In genomic region chr7:38363379-38363778, GRCh38 we compare ENCODE assay signal across 8 cellular contexts.
DNase-seq lines count a peak whose midpoint lies in the region; ATAC-seq, FAIRE-seq and TF ChIP-seq lines count a peak whose summit lies in the region.
"Not testable (repeated sequence)": the region's sequence is repeated elsewhere in the genome, so short reads cannot be mapped to it uniquely, and the experiment has no call there.

No MANE protein-coding gene starts in this region.

- peaks cover 83% of the 10 kb centered on the region for H3K4me1 Mint-ChIP-seq in CD4-positive, alpha-beta T cell (ENCODE audit: low read depth)
- peaks cover 57% of the 10 kb centered on the region for H3K4me1 Mint-ChIP-seq in T-helper 2 cell treated with Interferon-gamma antibody and Interleukin-4, amounts not matched to agents 5 μg/mL and 100 μg/mL, for 36 hours (ENCODE audit: low read depth)
- H3K4me1 Mint-ChIP-seq in memory B cell = peaks cover 48% of the 10 kb centered on the region

- peak overlapping the region; percentile 94 for H3K27ac Mint-ChIP-seq in CD4-positive, alpha-beta T cell
- peak overlapping the region; percentile 92 for H3K27ac Mint-ChIP-seq in T-helper 2 cell treated with Interferon-gamma antibody and Interleukin-4, amounts not matched to agents 5 μg/mL and 100 μg/mL, for 36 hours
- peak overlapping the region; percentile 89 for H3K27ac Mint-ChIP-seq in memory B cell

- POLR2A ChIA-PET in CD4-positive, alpha-beta T cell (lab: Charles Lee) = interaction anchor here (1.0 kb wide), 1 partner anchor 19 kb away, joined by 3 read pairs; no protein-coding TSS in a partner anchor
- POLR2A ChIA-PET in endothelial cell of umbilical vein (lab: Charles Lee) = not testable (repeated sequence)

- H4K20me1 ChIP-seq in endothelial cell of umbilical vein (replicated peaks; ENCODE audit: control insufficient read depth, extremely low read depth, insufficient read depth, low read length) = not testable (repeated sequence)

- H3K27me3 ChIP-seq in CD4-positive, alpha-beta T cell (ENCODE audit: control insufficient read depth, insufficient read depth, low read length); endothelial cell of umbilical vein (ENCODE audit: control insufficient read depth in 2 of 2, insufficient read depth in 2 of 2, low read length in 2 of 2): not testable (repeated sequence)

- H3K36me3 ChIP-seq in endothelial cell of umbilical vein (ENCODE audit: control insufficient read depth in 2 of 2, extremely low read depth in 1 of 2, insufficient read depth in 2 of 2, low read length in 2 of 2) = not testable (repeated sequence)

- dilution Hi-C loops in endothelial cell of umbilical vein (cut with MboI; ENCODE audit: extremely low pct_ligation_motif_present, low sequenced_read_pairs) = not testable (repeated sequence)

- H2AFZ ChIP-seq in endothelial cell of umbilical vein (ENCODE audit: low read depth, low read length) = not testable (repeated sequence)

- DNase-seq in CD4-positive, alpha-beta T cell = peak; percentile 59 to 77 (median 70)
- DNase-seq in H54 (ENCODE audit: insufficient read length, low spot score) (peak; percentile 50), NCI-H2196 (lab: John Stamatoyannopoulos, UW; ENCODE audit: unreplicated experiment) (peak; percentile 2), activated gamma-delta T cell (lab: John Stamatoyannopoulos, UW) (peak; percentile 43), memory B cell (ENCODE audit: low spot score in 2 of 2) (peak; percentile 43 to 62)
- DNase-seq in T-helper 2 cell treated with Interferon-gamma antibody and Interleukin-4, amounts not matched to agents 5 μg/mL and 100 μg/mL, for 36 hours (ENCODE audit: low spot score) = peak; percentile 62
- not testable (repeated sequence) for DNase-seq in endothelial cell of umbilical vein (ENCODE audit: low read depth, low spot score)
- peak; percentile 50 for DNase-seq in stimulated activated CD8-positive, alpha-beta memory T cell treated with anti-CD3 and anti-CD28 coated beads, Interleukin-15, amount 100 ng/mL, for 1 hour (ENCODE audit: low read depth)

- BruUV-seq in endothelial cell of umbilical vein (replicated peaks; lab: Mats Ljungman, UMichigan) = not testable (repeated sequence)

- not testable (repeated sequence) for FAIRE-seq in H54 (lab: Jason Lieb, UNC); endothelial cell of umbilical vein (lab: Jason Lieb, UNC)

- not testable (repeated sequence) for H3K79me2 ChIP-seq in endothelial cell of umbilical vein (ENCODE audit: control insufficient read depth, insufficient read depth, low read length)

- intact Hi-C loops in CD4-positive, alpha-beta T cell (cut with DNase I, micrococcal nuclease); endothelial cell of umbilical vein (cut with micrococcal nuclease): not testable (repeated sequence)

- TF ChIP-seq POLR2A in H54 (IDR thresholded peaks at IDR 0.05; ENCODE audit: low read depth, low read length); endothelial cell of umbilical vein (IDR thresholded peaks at IDR 0.05; ENCODE audit: low read depth, low read length): not testable (repeated sequence)

- peak overlapping the region; percentile 89 for H3K4me3 Mint-ChIP-seq in CD4-positive, alpha-beta T cell
- peak overlapping the region; percentile 89 for H3K4me3 Mint-ChIP-seq in T-helper 2 cell treated with Interferon-gamma antibody and Interleukin-4, amounts not matched to agents 5 μg/mL and 100 μg/mL, for 36 hours
- H3K4me3 Mint-ChIP-seq in memory B cell = peak overlapping the region; percentile 70

- ATAC-seq in CD4-positive, alpha-beta T cell (ENCODE audit: poor library complexity) = peak; percentile 45
- peak; percentile 35 for ATAC-seq in memory B cell (ENCODE audit: low read depth)

- H3K4me3 ChIP-seq in endothelial cell of umbilical vein (replicated peaks in 1 of 3; ENCODE audit: insufficient read depth in 1 of 3, low read depth in 1 of 3, low read length in 3 of 3) = not testable (repeated sequence)

- H3K9me3 Mint-ChIP-seq in CD4-positive, alpha-beta T cell; T-helper 2 cell treated with Interferon-gamma antibody and Interleukin-4, amounts not matched to agents 5 μg/mL and 100 μg/mL, for 36 hours; memory B cell: not testable (repeated sequence)

- H3K9me3 ChIP-seq in CD4-positive, alpha-beta T cell (ENCODE audit: control insufficient read depth, low read length); endothelial cell of umbilical vein (replicated peaks; ENCODE audit: control insufficient read depth, insufficient read depth, low read length): not testable (repeated sequence)

- H3K4me1 ChIP-seq in endothelial cell of umbilical vein (ENCODE audit: control insufficient read depth, extremely low read depth, insufficient read depth, low read length) = not testable (repeated sequence)

- not testable (repeated sequence) for H3K27me3 Mint-ChIP-seq in CD4-positive, alpha-beta T cell; T-helper 2 cell treated with Interferon-gamma antibody and Interleukin-4, amounts not matched to agents 5 μg/mL and 100 μg/mL, for 36 hours (ENCODE audit: low read depth); memory B cell

- not testable (repeated sequence) for H3K9ac ChIP-seq in endothelial cell of umbilical vein (replicated peaks; ENCODE audit: extremely low read depth, insufficient read depth, low read length)

- not testable (repeated sequence) for H3K9me1 ChIP-seq in endothelial cell of umbilical vein (replicated peaks; ENCODE audit: control insufficient read depth, extremely low read depth, insufficient read depth, low read length)

- CTCF ChIA-PET in CD4-positive, alpha-beta T cell (lab: Charles Lee) = interaction anchor here (1.0 to 2.0 kb wide), 4 partner anchors 10 to 148 kb away, joined by 4 to 8 read pairs (median 5); no protein-coding TSS in a partner anchor
- CTCF ChIA-PET in endothelial cell of umbilical vein (lab: Charles Lee) = interaction anchor here (0.6 to 1.0 kb wide), 8 partner anchors 11 to 446 kb away, joined by 3 to 12 read pairs (median 4); no protein-coding TSS in a partner anchor

- peak; percentile 77 for TF ChIP-seq CTCF in CD4-positive, alpha-beta T cell (IDR thresholded peaks at IDR 0.05)
- peak; percentile 46 to 62 for TF ChIP-seq CTCF in endothelial cell of umbilical vein (IDR thresholded peaks at IDR 0.05; ENCODE audit: extremely low read depth in 1 of 2, insufficient read depth in 1 of 2, low read depth in 1 of 2, low read length in 2 of 2)

- H3K27ac ChIP-seq in CD4-positive, alpha-beta T cell (ENCODE audit: low read depth, low read length) = peak overlapping the region; percentile 60
- not testable (repeated sequence) for H3K27ac ChIP-seq in endothelial cell of umbilical vein (ENCODE audit: insufficient read depth, low read depth, low read length)

- peaks cover 33% of the 10 kb centered on the region for H3K36me3 Mint-ChIP-seq in CD4-positive, alpha-beta T cell (ENCODE audit: low read depth)
- peaks cover 47% of the 10 kb centered on the region for H3K36me3 Mint-ChIP-seq in T-helper 2 cell treated with Interferon-gamma antibody and Interleukin-4, amounts not matched to agents 5 μg/mL and 100 μg/mL, for 36 hours (ENCODE audit: low read depth)
- H3K36me3 Mint-ChIP-seq in memory B cell = not testable (repeated sequence)

- not testable (repeated sequence) for H3K4me2 ChIP-seq in endothelial cell of umbilical vein (ENCODE audit: insufficient read depth, low read length)
